Comparison of ENCODE assay signal across 1 cellular context in the genomic region with DNA sequence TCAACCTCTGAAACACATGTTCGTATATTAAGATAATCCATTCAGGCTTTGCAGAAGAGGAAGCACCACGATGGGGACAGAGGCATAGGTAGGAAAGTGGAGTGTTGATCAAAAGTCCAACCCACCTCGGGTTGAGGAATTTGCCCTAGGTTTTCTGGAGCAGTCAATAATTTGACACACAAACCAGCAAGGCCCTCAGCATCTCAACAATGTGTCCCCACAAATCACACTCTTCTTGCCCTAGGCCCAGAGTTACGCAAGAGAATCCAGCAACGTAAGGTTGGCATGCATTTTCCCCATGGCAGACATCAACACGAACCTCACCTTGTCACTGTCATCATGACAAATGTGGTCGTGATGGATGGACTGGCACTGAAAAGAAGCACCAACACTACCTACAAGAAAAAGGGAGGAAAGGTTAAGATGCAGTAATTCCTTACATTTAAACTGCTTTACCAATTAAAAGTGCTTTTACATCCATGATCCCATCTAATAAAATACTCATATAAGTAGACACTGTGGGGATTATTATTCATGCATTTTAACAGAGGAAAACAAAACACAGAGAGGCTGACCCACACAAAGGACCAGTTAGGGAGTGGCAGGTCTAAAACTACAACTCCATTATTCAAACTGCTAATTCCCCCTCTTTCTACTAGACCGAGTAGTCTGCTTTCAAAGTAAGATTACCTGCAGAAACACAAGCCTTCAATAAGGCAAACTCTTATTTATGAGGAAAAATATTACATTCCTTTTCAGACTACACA.
TF ChIP-seq lines count a peak whose summit lies in the region.

No MANE protein-coding gene starts in this region.

TF ChIP-seq in H1, 55 proteins besides CTCF, POLR2A, EP300 and RAD21:
- peak; percentile 65; the same call in 1 of the 2 replicates for TF ChIP-seq CEBPB (IDR thresholded peaks at IDR 0.05; ENCODE audit: low read depth, low read length)
- TF ChIP-seq GABPA (IDR thresholded peaks at IDR 0.05; ENCODE audit: borderline replicate concordance, insufficient read depth, low read length), result no peak
- TF ChIP-seq, protein P1, sequence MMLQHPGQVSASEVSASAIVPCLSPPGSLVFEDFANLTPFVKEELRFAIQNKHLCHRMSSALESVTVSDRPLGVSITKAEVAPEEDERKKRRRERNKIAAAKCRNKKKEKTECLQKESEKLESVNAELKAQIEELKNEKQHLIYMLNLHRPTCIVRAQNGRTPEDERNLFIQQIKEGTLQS (IDR thresholded peaks at IDR 0.05; ENCODE audit: insufficient read depth, low read depth, low read length), result no peak
- no peak for TF ChIP-seq MAFK (IDR thresholded peaks at IDR 0.05; ENCODE audit: low read depth, low read length)
- TF ChIP-seq KDM4A (IDR thresholded peaks at IDR 0.05; ENCODE audit: low read depth, low read length, severe bottlenecking), result no peak
